ENCODE assay signal across 8 cellular contexts in the genomic region with DNA sequence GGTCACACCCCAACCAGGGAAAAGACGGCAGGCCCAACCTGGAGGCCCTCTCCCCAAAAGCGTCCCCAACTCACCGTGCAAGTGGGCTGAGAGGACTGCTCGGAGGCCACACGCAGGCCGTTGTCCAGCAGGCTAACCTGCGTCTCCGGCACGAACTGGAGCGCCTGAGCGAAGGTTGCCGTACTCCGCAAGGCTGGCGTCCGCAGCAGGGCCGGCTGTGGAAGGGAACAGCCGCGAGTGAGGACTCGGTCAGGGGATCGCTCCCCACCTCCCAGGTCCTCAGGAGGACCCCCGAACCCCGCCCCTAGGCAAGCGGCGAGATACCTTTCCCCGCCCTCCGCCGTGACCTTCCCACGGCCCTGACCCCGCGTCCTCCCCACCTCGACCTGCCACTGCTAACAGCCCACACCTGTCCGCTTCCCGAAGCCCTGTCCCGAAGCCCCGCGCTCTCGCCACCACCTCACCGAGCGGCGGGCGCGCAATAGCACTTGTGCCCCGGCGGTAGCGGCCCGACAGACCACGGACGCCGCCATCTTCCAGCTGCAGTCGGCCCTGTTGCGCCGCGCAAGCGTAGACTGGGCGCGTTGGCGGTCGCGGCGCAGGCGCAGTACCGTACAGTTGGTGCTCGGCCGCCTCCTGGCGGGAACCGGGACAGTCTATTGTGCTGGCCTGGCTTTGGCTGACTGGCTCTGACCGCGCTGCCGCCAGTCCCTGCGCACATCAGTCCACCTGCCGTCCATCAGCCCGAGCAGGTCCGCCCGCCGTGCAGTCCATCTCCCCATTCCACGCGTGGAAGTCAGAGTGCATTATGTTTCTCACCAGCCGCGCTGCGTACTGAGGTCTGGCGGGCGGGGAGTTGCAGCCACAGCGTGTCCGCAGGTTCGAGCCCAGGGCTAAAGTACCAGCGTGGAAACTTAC. TPM values are rescaled to one million over a fixed set of nuclear protein-coding genes. Genes with fewer than 3 reads are reported as not detected.
A peak's percentile ranks its signal among the peaks of the same experiment; 100 is the strongest.
DNase-seq lines count a peak whose midpoint lies in the region; FAIRE-seq and TF ChIP-seq lines count a peak whose summit lies in the region.

A gene (minus strand): TSS at position 559 of the 918 bp plus-strand sequence. CDS start 26 bp downstream, at position 533.

- peak within 1 kb of the TSS; percentile 98 for H4K8ac ChIP-seq in H1 (ENCODE audit: extremely low read depth, insufficient read depth, low read length)
- H4K8ac ChIP-seq in mesenchymal stem cell (ENCODE audit: low read length), result peak within 1 kb of the TSS; percentile 69

- no peak within 1 kb of the TSS; the same call in 1 of the 2 replicates for H2AK5ac ChIP-seq in H1 (ENCODE audit: low read depth, low read length)
- H2AK5ac ChIP-seq in mesenchymal stem cell (ENCODE audit: low read length, severe bottlenecking), result peak within 1 kb of the TSS; percentile 0

- TF ChIP-seq POLR2A in H1 (IDR thresholded peaks at IDR 0.05; ENCODE audit: control extremely low read depth in 1 of 2, low read depth in 2 of 2, low read length in 2 of 2), result peak; percentile 85 to 87

- H2BK5ac ChIP-seq in H1 (ENCODE audit: low read depth, low read length) (peak within 1 kb of the TSS; percentile 92), mesenchymal stem cell (ENCODE audit: low read depth, low read length, poor library complexity, severe bottlenecking) (no peak within 1 kb of the TSS)

- no peak within 1 kb of the TSS for H3K23ac ChIP-seq in H1 (ENCODE audit: insufficient read length)
- H3K23ac ChIP-seq in mesenchymal stem cell (ENCODE audit: low read length in 2 of 2), result peak within 1 kb of the TSS in 1 of 2 experiments; percentile 96

- H3K27me3 Mint-ChIP-seq in Caco-2 (ENCODE audit: insufficient read depth, unreplicated experiment), result no peaks in the 10 kb centered on the region

- CTCF ChIA-PET in Caco-2 (lab: Charles Lee) (interaction anchor here (0.5 to 1.5 kb wide), 4 partner anchors 15 to 136 kb away, joined by 3 to 4 read pairs (median 4); no protein-coding TSS in a partner anchor), H1 (lab: Charles Lee; ENCODE audit: partially characterized antibody) (interaction anchor here (1.0 to 4.8 kb wide), 7 partner anchors 12 to 61 kb away, joined by 3 to 23 read pairs (median 4); a partner anchor contains a TSS)

- H4K5ac ChIP-seq in H1 (ENCODE audit: insufficient read length, low read depth, low read length), result peak within 1 kb of the TSS; percentile 99

- H2BK12ac ChIP-seq in H1 (ENCODE audit: low read depth, low read length) (peak within 1 kb of the TSS; percentile 85; the same call in 1 of the 2 replicates), mesenchymal stem cell (ENCODE audit: low read length in 2 of 2) (peak within 1 kb of the TSS in 1 of 2 experiments; percentile 40)

- no peak for TF ChIP-seq EP300 in H1 (IDR thresholded peaks at IDR 0.05; ENCODE audit: borderline replicate concordance in 1 of 2, low read depth in 2 of 2, low read length in 2 of 2)

- H3K36me3 ChIP-seq in Caco-2 (ENCODE audit: control insufficient read depth, insufficient read depth, low read length) (peaks cover 5% of the 10 kb centered on the region; the same call in 1 of the 2 replicates), H1 (ENCODE audit: control insufficient read depth in 2 of 4, insufficient read depth in 4 of 4, low read length in 3 of 4) (peaks cover 17 to 26% (median 19%) of the 10 kb centered on the region in 4 experiments), mesenchymal stem cell (ENCODE audit: control insufficient read depth in 1 of 2, insufficient read depth in 2 of 2, low read depth in 1 of 2, low read length in 2 of 2) (peaks cover 16 to 29% of the 10 kb centered on the region in 2 experiments)

- H3K18ac ChIP-seq in H1 (ENCODE audit: extremely low read depth, low read length) (peak within 1 kb of the TSS; percentile 99), mesenchymal stem cell (ENCODE audit: low read depth in 1 of 2, low read length in 2 of 2) (peak within 1 kb of the TSS; percentile 23 to 96)

- H3K4ac ChIP-seq in H1 (replicated peaks; ENCODE audit: insufficient read length, low read depth, low read length) (peak within 1 kb of the TSS; percentile 100), mesenchymal stem cell (ENCODE audit: low read depth in 1 of 2, low read length in 2 of 2) (peak within 1 kb of the TSS; percentile 16 to 86)

- H3K4me2 ChIP-seq in H1 (ENCODE audit: insufficient read depth in 1 of 2, low read depth in 2 of 2, low read length in 2 of 2), result peak within 1 kb of the TSS; percentile 70 to 87
- H3K4me2 ChIP-seq in mesenchymal stem cell (ENCODE audit: low read length, poor library complexity, severe bottlenecking), result peak within 1 kb of the TSS; percentile 85

- H3K9ac ChIP-seq in H1 (replicated peaks in 1 of 4; ENCODE audit: extremely low read depth in 1 of 4, low read depth in 3 of 4, low read length in 3 of 4), result peak within 1 kb of the TSS; percentile 91 to 97 (median 95)
- H3K9ac ChIP-seq in mesenchymal stem cell (ENCODE audit: low read length), result peak within 1 kb of the TSS; percentile 93

- H3K56ac ChIP-seq in H1 (replicated peaks; ENCODE audit: insufficient read length, low read depth, low read length), result peak within 1 kb of the TSS; percentile 98

- TF ChIP-seq CTCF in Caco-2 (IDR thresholded peaks at IDR 0.05; ENCODE audit: insufficient read depth in 1 of 2, low read depth in 1 of 2, low read length in 1 of 2, severe bottlenecking in 1 of 2, unreplicated experiment in 1 of 2) (peak; percentile 45 to 68), GM20000 (IDR thresholded peaks at IDR 0.05; ENCODE audit: extremely low read depth, missing control alignments) (peak; percentile 56), H1 (IDR thresholded peaks at IDR 0.05; ENCODE audit: control extremely low read depth in 1 of 3, insufficient read depth in 1 of 3, low read depth in 1 of 3, low read length in 3 of 3) (peak; percentile 64 to 74 (median 71))

- H3K9me3 ChIP-seq in Caco-2, result no peaks in the 10 kb centered on the region
- no peaks in the 10 kb centered on the region for H3K9me3 ChIP-seq in H1 (ENCODE audit: insufficient read depth in 2 of 2, low read depth in 1 of 2, low read length in 1 of 2)
- H3K9me3 ChIP-seq in mesenchymal stem cell (ENCODE audit: control insufficient read depth, low read length), result no peaks in the 10 kb centered on the region

- intact Hi-C loops in Caco-2 (cut with micrococcal nuclease; ENCODE audit: unreplicated experiment), result loop anchor here (1.0 to 2.0 kb wide), 3 partner anchors 26 to 53 kb away; a partner anchor contains a TSS

- peak within 1 kb of the TSS; percentile 96 for H3K27ac Mint-ChIP-seq in Caco-2 (ENCODE audit: unreplicated experiment)

- 1% methylated on average over 82 of the region's 86 CpGs; no CpG with 5 or more reads in 1 of the 2 experiments for WGBS in H1 (ENCODE audit: extremely low coverage in 1 of 2, insufficient coverage in 1 of 2, insufficient read length in 1 of 2, insufficient replicate concordance in 2 of 2, low coverage in 1 of 2, low lambda C conversion rate in 2 of 2, missing lambda C conversion rate in 1 of 2), 2 experiments
- WGBS in mesenchymal stem cell, result under 1% methylated on average over 79 of the region's 86 CpGs

- H2BK20ac ChIP-seq in H1 (ENCODE audit: low read length), result no peak within 1 kb of the TSS

- H3K79me1 ChIP-seq in H1 (ENCODE audit: low read depth, low read length), result no peaks in the 10 kb centered on the region; the same call in 1 of the 2 replicates
- H3K79me1 ChIP-seq in mesenchymal stem cell (replicated peaks; ENCODE audit: low read length, poor library complexity, severe bottlenecking), result peaks cover 10% of the 10 kb centered on the region

- H3K4me3 Mint-ChIP-seq in Caco-2 (ENCODE audit: unreplicated experiment), result peak within 1 kb of the TSS; percentile 91

- H3K14ac ChIP-seq in H1 (ENCODE audit: insufficient read length) (no peak within 1 kb of the TSS), mesenchymal stem cell (ENCODE audit: low read length in 2 of 2) (peak within 1 kb of the TSS in 1 of 2 experiments; percentile 97)

- H2BK15ac ChIP-seq in H1 (ENCODE audit: low read length), result peak within 1 kb of the TSS; percentile 93; the same call in 1 of the 2 replicates
- peak within 1 kb of the TSS; percentile 71 for H2BK15ac ChIP-seq in mesenchymal stem cell (ENCODE audit: low read depth, poor library complexity, severe bottlenecking)

- H4K20me1 ChIP-seq in H1 (replicated peaks in 1 of 2; ENCODE audit: control insufficient read depth in 1 of 2, insufficient read depth in 2 of 2, low read length in 2 of 2), result peaks cover 0 to 11% of the 10 kb centered on the region in 2 experiments

- peak within 1 kb of the TSS; percentile 95; the same call in 1 of the 2 replicates for H2AFZ ChIP-seq in H1 (ENCODE audit: low read length)
- H2AFZ ChIP-seq in mesenchymal stem cell (ENCODE audit: low read depth, low read length), result peak within 1 kb of the TSS; percentile 80

- POLR2A ChIA-PET in Caco-2 (lab: Charles Lee) (interaction anchor here (0.6 to 1.0 kb wide), 2 partner anchors 54 to 55 kb away, joined by 3 read pairs; no protein-coding TSS in a partner anchor), H1 (lab: Charles Lee; ENCODE audit: partially characterized antibody) (interaction anchor here (0.6 to 5.0 kb wide), 16 partner anchors 9 to 202 kb away, joined by 3 to 75 read pairs (median 4); a partner anchor contains a TSS)

- peaks cover 4% of the 10 kb centered on the region; the same call in 1 of the 2 replicates for H3K23me2 ChIP-seq in H1 (ENCODE audit: low read depth, low read length)

- DNase-seq in Caco-2 (peak; percentile 91 to 95), GM20000 (ENCODE audit: low spot score) (peak; percentile 97), HT-29 (ENCODE audit: low spot score) (peak; percentile 88), NOMO-1 treated with DMSO at 0.1 percent for 48 hours (lab: John Stamatoyannopoulos, UW; ENCODE audit: unreplicated experiment) (peak; percentile 91), H1 (ENCODE audit: low read depth in 1 of 2, low spot score in 2 of 2) (peak; percentile 88 to 93), mesenchymal stem cell (peak; percentile 93)
- peak; percentile 82 to 87 (median 86) for DNase-seq in activated CD8-positive, alpha-beta memory T cell treated with anti-CD3 and anti-CD28 coated beads for 48 hours (ENCODE audit: low read depth in 2 of 3, low spot score in 2 of 3)
- DNase-seq in stimulated activated CD8-positive, alpha-beta memory T cell treated with anti-CD3 and anti-CD28 coated beads, Interleukin-12 subunit alpha, Interleukin-12 subunit beta, amount 100 ng/mL, for 4 hours (ENCODE audit: low read depth), result peak; percentile 87

- H3K27me3 ChIP-seq in Caco-2 (replicated peaks; ENCODE audit: control insufficient read depth, insufficient read depth, low read length), result no peaks in the 10 kb centered on the region
- H3K27me3 ChIP-seq in H1 (replicated peaks in 1 of 4; ENCODE audit: control insufficient read depth in 3 of 4, extremely low read depth in 1 of 4, insufficient read depth in 3 of 4, low read length in 3 of 4), result no peaks in the 10 kb centered on the region
- no peaks in the 10 kb centered on the region for H3K27me3 ChIP-seq in mesenchymal stem cell (ENCODE audit: control insufficient read depth in 1 of 2, insufficient read depth in 1 of 2, low read length in 2 of 2)

- peaks cover 49% of the 10 kb centered on the region for H3K36me3 Mint-ChIP-seq in Caco-2 (ENCODE audit: insufficient read depth, unreplicated experiment)

- peaks cover 6 to 17% of the 10 kb centered on the region in 2 experiments for H3K79me2 ChIP-seq in H1 (ENCODE audit: control insufficient read depth in 1 of 2, insufficient read depth in 2 of 2, low read length in 2 of 2)

- TF ChIP-seq RAD21 in H1 (IDR thresholded peaks at IDR 0.05 in 1 of 2, conservative IDR thresholded peaks at IDR 0.05 in 1 of 2; ENCODE audit: low read depth in 2 of 2, low read length in 2 of 2), result peak in 1 of 2 experiments; percentile 38; a peak in 3 of 4 replicates

- peak within 1 kb of the TSS; percentile 95 for H2BK120ac ChIP-seq in H1 (replicated peaks; ENCODE audit: low read depth, low read length)
- peak within 1 kb of the TSS; percentile 12 for H2BK120ac ChIP-seq in mesenchymal stem cell (ENCODE audit: low read depth, low read length)

- H3K9me3 Mint-ChIP-seq in Caco-2 (ENCODE audit: unreplicated experiment), result no peaks in the 10 kb centered on the region

- no peak for FAIRE-seq in H1 (lab: Jason Lieb, UNC)

- H3K4me1 Mint-ChIP-seq in Caco-2 (ENCODE audit: low read depth, unreplicated experiment), result peaks cover 7% of the 10 kb centered on the region

- H3K4me1 ChIP-seq in Caco-2 (peaks cover 11% of the 10 kb centered on the region), H1 (replicated peaks in 1 of 4; ENCODE audit: control insufficient read depth in 3 of 4, insufficient read depth in 4 of 4, low read length in 3 of 4) (peaks cover 0 to 2% (median under 1%) of the 10 kb centered on the region in 4 experiments; a peak in 2 of 7 replicates), mesenchymal stem cell (ENCODE audit: control insufficient read depth, insufficient read depth, low read depth, low read length) (peaks cover 8% of the 10 kb centered on the region)

- H4K91ac ChIP-seq in H1 (replicated peaks; ENCODE audit: insufficient read length, low read length), result peak within 1 kb of the TSS; percentile 99
- H4K91ac ChIP-seq in mesenchymal stem cell (ENCODE audit: low read length), result peak within 1 kb of the TSS; percentile 65

- H3K27ac ChIP-seq in H1 (ENCODE audit: low read depth, low read length) (peak within 1 kb of the TSS; percentile 85), mesenchymal stem cell (ENCODE audit: low read length, poor library complexity, severe bottlenecking) (peak within 1 kb of the TSS; percentile 3)

- H3K4me3 ChIP-seq in Caco-2 (ENCODE audit: low read depth, low read length), result peak within 1 kb of the TSS; percentile 87
- H3K4me3 ChIP-seq in H1 (ENCODE audit: extremely low read depth in 1 of 4, insufficient read depth in 2 of 4, low read depth in 3 of 4, low read length in 4 of 4), result peak within 1 kb of the TSS; percentile 79 to 99 (median 91)
- peak within 1 kb of the TSS; percentile 90 to 97 for H3K4me3 ChIP-seq in mesenchymal stem cell (ENCODE audit: insufficient read depth in 1 of 2, low read depth in 1 of 2, low read length in 2 of 2)

- no TSS peak for BruUV-seq in Caco-2 (replicated peaks; lab: Mats Ljungman, UMichigan)

RNA-seq across cellular contexts. Expression of the gene that starts here (rescaled TPM):
- total RNA-seq in Caco-2 (2022), result 278 and 283 TPM in 2 replicates
- 210 and 212 TPM in 2 replicates for total RNA-seq in HT-29 (2014; rRNA removed; shearing (Covaris generic))
- 310 TPM in 2 replicates for total RNA-seq in H1 (2021; fragmentation: NEBNext Ultra II Directional; extraction: Animal tissue kit (Norgen Biotek cat#: 25700))
- polyA plus RNA-seq in H1 (2011; rRNA removed), result 720 TPM in 2 replicates
- polyA plus RNA-seq in H1 (2011; cell fraction: cytosol; rRNA removed), result 628 TPM
- 930 TPM for polyA plus RNA-seq in H1 (2011; cell fraction: nucleus; rRNA removed)
- 341 to 466 TPM (median 436 TPM) in 4 replicates for polyA plus RNA-seq in H1 (2012, experiment 1 of 2)
- 815 TPM for polyA plus RNA-seq in H1 (2012, experiment 2 of 2)
- 179 TPM for polyA plus RNA-seq in H1 (2013, experiment 1 of 2)
- polyA plus RNA-seq in H1 (2013, experiment 2 of 2), result 164 TPM
- polyA minus RNA-seq in H1 (2011; rRNA and poly(A)+ RNA removed), result 871 and 931 TPM in 2 replicates
- 323 TPM for polyA minus RNA-seq in H1 (2011; cell fraction: cytosol; rRNA and poly(A)+ RNA removed)
- 283 TPM for polyA minus RNA-seq in H1 (2011; cell fraction: nucleus; rRNA and poly(A)+ RNA removed)
- 145 TPM for polyA plus RNA-seq in mesenchymal stem cell (2013, experiment 1 of 2)
- 150 TPM for polyA plus RNA-seq in mesenchymal stem cell (2013, experiment 2 of 2)

Comparison
In these comparisons a context has a peak if more than half of its experiments do, and no peak if none do; other contexts are left out.
1. Peak in every context shown above with its lines: DNase-seq, H3K4me3 ChIP-seq and H3K27ac ChIP-seq.